In genomic region chr14:64491637-64492036, GRCh38 we compare ENCODE assay signal across 1 cellular context.
TF ChIP-seq lines count a peak whose summit lies in the region.

No MANE protein-coding gene starts in this region.

TF ChIP-seq in GM23338, 12 proteins besides CTCF, POLR2A, EP300 and RAD21:
- TF ChIP-seq, protein P1, sequence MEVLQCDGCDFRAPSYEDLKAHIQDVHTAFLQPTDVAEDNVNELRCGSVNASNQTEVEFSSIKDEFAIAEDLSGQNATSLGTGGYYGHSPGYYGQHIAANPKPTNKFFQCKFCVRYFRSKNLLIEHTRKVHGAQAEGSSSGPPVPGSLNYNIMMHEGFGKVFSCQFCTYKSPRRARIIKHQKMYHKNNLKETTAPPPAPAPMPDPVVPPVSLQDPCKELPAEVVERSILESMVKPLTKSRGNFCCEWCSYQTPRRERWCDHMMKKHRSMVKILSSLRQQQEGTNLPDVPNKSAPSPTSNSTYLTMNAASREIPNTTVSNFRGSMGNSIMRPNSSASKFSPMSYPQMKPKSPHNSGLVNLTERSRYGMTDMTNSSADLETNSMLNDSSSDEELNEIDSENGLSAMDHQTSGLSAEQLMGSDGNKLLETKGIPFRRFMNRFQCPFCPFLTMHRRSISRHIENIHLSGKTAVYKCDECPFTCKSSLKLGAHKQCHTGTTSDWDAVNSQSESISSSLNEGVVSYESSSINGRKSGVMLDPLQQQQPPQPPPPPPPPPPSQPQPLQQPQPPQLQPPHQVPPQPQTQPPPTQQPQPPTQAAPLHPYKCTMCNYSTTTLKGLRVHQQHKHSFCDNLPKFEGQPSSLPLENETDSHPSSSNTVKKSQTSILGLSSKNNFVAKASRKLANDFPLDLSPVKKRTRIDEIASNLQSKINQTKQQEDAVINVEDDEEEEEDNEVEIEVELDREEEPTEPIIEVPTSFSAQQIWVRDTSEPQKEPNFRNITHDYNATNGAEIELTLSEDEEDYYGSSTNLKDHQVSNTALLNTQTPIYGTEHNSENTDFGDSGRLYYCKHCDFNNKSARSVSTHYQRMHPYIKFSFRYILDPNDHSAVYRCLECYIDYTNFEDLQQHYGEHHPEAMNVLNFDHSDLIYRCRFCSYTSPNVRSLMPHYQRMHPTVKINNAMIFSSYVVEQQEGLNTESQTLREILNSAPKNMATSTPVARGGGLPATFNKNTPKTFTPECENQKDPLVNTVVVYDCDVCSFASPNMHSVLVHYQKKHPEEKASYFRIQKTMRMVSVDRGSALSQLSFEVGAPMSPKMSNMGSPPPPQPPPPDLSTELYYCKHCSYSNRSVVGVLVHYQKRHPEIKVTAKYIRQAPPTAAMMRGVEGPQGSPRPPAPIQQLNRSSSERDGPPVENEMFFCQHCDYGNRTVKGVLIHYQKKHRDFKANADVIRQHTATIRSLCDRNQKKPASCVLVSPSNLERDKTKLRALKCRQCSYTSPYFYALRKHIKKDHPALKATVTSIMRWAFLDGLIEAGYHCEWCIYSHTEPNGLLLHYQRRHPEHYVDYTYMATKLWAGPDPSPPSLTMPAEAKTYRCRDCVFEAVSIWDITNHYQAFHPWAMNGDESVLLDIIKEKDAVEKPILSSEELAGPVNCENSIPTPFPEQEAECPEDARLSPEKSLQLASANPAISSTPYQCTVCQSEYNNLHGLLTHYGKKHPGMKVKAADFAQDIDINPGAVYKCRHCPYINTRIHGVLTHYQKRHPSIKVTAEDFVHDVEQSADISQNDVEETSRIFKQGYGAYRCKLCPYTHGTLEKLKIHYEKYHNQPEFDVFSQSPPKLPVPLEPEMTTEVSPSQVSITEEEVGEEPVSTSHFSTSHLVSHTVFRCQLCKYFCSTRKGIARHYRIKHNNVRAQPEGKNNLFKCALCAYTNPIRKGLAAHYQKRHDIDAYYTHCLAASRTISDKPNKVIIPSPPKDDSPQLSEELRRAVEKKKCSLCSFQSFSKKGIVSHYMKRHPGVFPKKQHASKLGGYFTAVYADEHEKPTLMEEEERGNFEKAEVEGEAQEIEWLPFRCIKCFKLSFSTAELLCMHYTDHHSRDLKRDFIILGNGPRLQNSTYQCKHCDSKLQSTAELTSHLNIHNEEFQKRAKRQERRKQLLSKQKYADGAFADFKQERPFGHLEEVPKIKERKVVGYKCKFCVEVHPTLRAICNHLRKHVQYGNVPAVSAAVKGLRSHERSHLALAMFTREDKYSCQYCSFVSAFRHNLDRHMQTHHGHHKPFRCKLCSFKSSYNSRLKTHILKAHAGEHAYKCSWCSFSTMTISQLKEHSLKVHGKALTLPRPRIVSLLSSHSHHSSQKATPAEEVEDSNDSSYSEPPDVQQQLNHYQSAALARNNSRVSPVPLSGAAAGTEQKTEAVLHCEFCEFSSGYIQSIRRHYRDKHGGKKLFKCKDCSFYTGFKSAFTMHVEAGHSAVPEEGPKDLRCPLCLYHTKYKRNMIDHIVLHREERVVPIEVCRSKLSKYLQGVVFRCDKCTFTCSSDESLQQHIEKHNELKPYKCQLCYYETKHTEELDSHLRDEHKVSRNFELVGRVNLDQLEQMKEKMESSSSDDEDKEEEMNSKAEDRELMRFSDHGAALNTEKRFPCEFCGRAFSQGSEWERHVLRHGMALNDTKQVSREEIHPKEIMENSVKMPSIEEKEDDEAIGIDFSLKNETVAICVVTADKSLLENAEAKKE (CRISPR knock-in tag; IDR thresholded peaks at IDR 0.05), result no peak
- TF ChIP-seq NANOG (IDR thresholded peaks at IDR 0.05; ENCODE audit: borderline replicate concordance) (no peak), REST (IDR thresholded peaks at IDR 0.05; ENCODE audit: unreplicated experiment) (no peak), STAT1 (IDR thresholded peaks at IDR 0.05; ENCODE audit: unreplicated experiment) (no peak), ETS1 (IDR thresholded peaks at IDR 0.05) (no peak)
